7 cellular contexts compared by ENCODE assay signal in genomic region chr10:45654753-45655141, GRCh38. TPM values are rescaled to one million over a fixed set of nuclear protein-coding genes. Genes with fewer than 3 reads are reported as not detected.
DNase-seq lines count a peak whose midpoint lies in the region; ATAC-seq, FAIRE-seq and TF ChIP-seq lines count a peak whose summit lies in the region.
"Not testable (repeated sequence)": the region's sequence is repeated elsewhere in the genome, so short reads cannot be mapped to it uniquely, and the experiment has no call there.

No MANE protein-coding gene starts in this region.

- peaks cover 62% of the 10 kb centered on the region for H3K4me1 Mint-ChIP-seq in activated naive CD4-positive, alpha-beta T cell treated with anti-CD3 and anti-CD28 coated beads, Interleukin-2, amount 50 U/mL, for 24 hours
- peaks cover 20% of the 10 kb centered on the region for H3K4me1 Mint-ChIP-seq in stimulated activated effector memory CD8-positive, alpha-beta T cell treated with anti-CD3 and anti-CD28 coated beads, Interleukin-12 subunit alpha, Interleukin-12 subunit beta, amount 100 ng/mL, for 72 hours

- intact Hi-C loops in HepG2 (cut with micrococcal nuclease; ENCODE audit: unreplicated experiment) = not testable (repeated sequence)

- not testable (repeated sequence) for H3K9me2 ChIP-seq in DOHH2 (replicated peaks; ENCODE audit: control insufficient read depth, low read length); Karpas-422 (replicated peaks; ENCODE audit: insufficient read depth, low read length)

- not testable (repeated sequence) for H3K27me3 Mint-ChIP-seq in activated naive CD4-positive, alpha-beta T cell treated with anti-CD3 and anti-CD28 coated beads, Interleukin-2, amount 50 U/mL, for 24 hours

- peaks cover 35% of the 10 kb centered on the region for H3K36me3 Mint-ChIP-seq in activated naive CD4-positive, alpha-beta T cell treated with anti-CD3 and anti-CD28 coated beads, Interleukin-2, amount 50 U/mL, for 24 hours
- peaks cover 14% of the 10 kb centered on the region for H3K36me3 Mint-ChIP-seq in stimulated activated effector memory CD8-positive, alpha-beta T cell treated with anti-CD3 and anti-CD28 coated beads, Interleukin-12 subunit alpha, Interleukin-12 subunit beta, amount 100 ng/mL, for 72 hours

- H3K9ac ChIP-seq in Karpas-422 (ENCODE audit: low read length) = peak overlapping the region; percentile 67
- not testable (repeated sequence) for H3K9ac ChIP-seq in HepG2 (ENCODE audit: insufficient read depth, low read depth, low read length)
- H3K9ac ChIP-seq in mesenchymal stem cell (ENCODE audit: low read length) = peak overlapping the region; percentile 42

- not testable (repeated sequence) for H2BK5ac ChIP-seq in mesenchymal stem cell (ENCODE audit: low read depth, low read length, poor library complexity, severe bottlenecking)

- H3K4me2 ChIP-seq in DOHH2 (ENCODE audit: low read length) (peak overlapping the region; percentile 89), Karpas-422 (ENCODE audit: low read depth, low read length, poor library complexity, severe bottlenecking) (peak overlapping the region; percentile 71)
- not testable (repeated sequence) for H3K4me2 ChIP-seq in HepG2 (ENCODE audit: low read depth, low read length); mesenchymal stem cell (ENCODE audit: low read length, poor library complexity, severe bottlenecking)

- not testable (repeated sequence) for TF ChIP-seq CTCF in DOHH2 (IDR thresholded peaks at IDR 0.05; ENCODE audit: low read depth, low read length, poor library complexity, severe bottlenecking); HepG2 (CRISPR knock-in tag; IDR thresholded peaks at IDR 0.05)

- in situ Hi-C loops in HepG2 (cut with HindIII; ENCODE audit: extremely low pct_ligation_motif_present, low pct_unique_long_range_greater_than_20kb) = loop anchor here (25.0 kb wide), 1 partner anchor 417 kb away; no protein-coding TSS in a partner anchor

- H3K36me3 ChIP-seq in DOHH2 (ENCODE audit: control insufficient read depth, low read length) (peaks cover 79% of the 10 kb centered on the region), Karpas-422 (ENCODE audit: insufficient read depth, low read length) (peaks cover 31% of the 10 kb centered on the region)
- H3K36me3 ChIP-seq in HepG2 (replicated peaks in 1 of 2; ENCODE audit: control insufficient read depth in 1 of 2, insufficient read depth in 2 of 2, low read length in 2 of 2); mesenchymal stem cell (ENCODE audit: control insufficient read depth in 1 of 2, insufficient read depth in 2 of 2, low read depth in 1 of 2, low read length in 2 of 2): not testable (repeated sequence)

- H3K18ac ChIP-seq in mesenchymal stem cell (ENCODE audit: low read depth in 1 of 2, low read length in 2 of 2) = not testable (repeated sequence)

- not testable (repeated sequence) for TF ChIP-seq POLR2A in HepG2 (IDR thresholded peaks at IDR 0.05; ENCODE audit: insufficient read depth in 1 of 2, low read depth in 2 of 2, low read length in 2 of 2)

- H2BK12ac ChIP-seq in mesenchymal stem cell (ENCODE audit: low read length in 2 of 2) = not testable (repeated sequence)

- not testable (repeated sequence) for H2BK120ac ChIP-seq in mesenchymal stem cell (ENCODE audit: low read depth, low read length)

- H2AFZ ChIP-seq in Karpas-422 (ENCODE audit: low read length); HepG2 (ENCODE audit: low read length); mesenchymal stem cell (ENCODE audit: low read depth, low read length): not testable (repeated sequence)

- not testable (repeated sequence) for H3K4ac ChIP-seq in mesenchymal stem cell (ENCODE audit: low read depth in 1 of 2, low read length in 2 of 2)

- H4K20me1 ChIP-seq in DOHH2 (ENCODE audit: control insufficient read depth, insufficient read depth, low read depth, low read length); Karpas-422 (ENCODE audit: insufficient read depth, low read depth, low read length); HepG2 (ENCODE audit: insufficient read depth, low read length): not testable (repeated sequence)

- not testable (repeated sequence) for H3K4me3 Mint-ChIP-seq in activated naive CD4-positive, alpha-beta T cell treated with anti-CD3 and anti-CD28 coated beads, Interleukin-2, amount 50 U/mL, for 24 hours; stimulated activated effector memory CD8-positive, alpha-beta T cell treated with anti-CD3 and anti-CD28 coated beads, Interleukin-12 subunit alpha, Interleukin-12 subunit beta, amount 100 ng/mL, for 72 hours

- DNase-seq in Karpas-422; HepG2 (ENCODE audit: low spot score); mesenchymal stem cell; stimulated activated effector memory CD8-positive, alpha-beta T cell treated with anti-CD3 and anti-CD28 coated beads, Interleukin-12 subunit alpha, Interleukin-12 subunit beta, amount 100 ng/mL, for 72 hours (ENCODE audit: low spot score in 2 of 2): not testable (repeated sequence)

- TF ChIP-seq EP300 in HepG2 (IDR thresholded peaks at IDR 0.05; ENCODE audit: low read depth in 2 of 2, low read length in 2 of 2); HepG2 (CRISPR knock-in tag; IDR thresholded peaks at IDR 0.05; ENCODE audit: borderline replicate concordance): not testable (repeated sequence)

- CTCF ChIA-PET in HepG2 (lab: Yijun Ruan, JAX; ENCODE audit: low intra/inter-chr PET ratio, low total read pairs) = not testable (repeated sequence)

- H3K79me2 ChIP-seq in DOHH2 (ENCODE audit: control insufficient read depth, low read length) (peaks cover 96% of the 10 kb centered on the region), Karpas-422 (ENCODE audit: low read length) (peaks cover 97% of the 10 kb centered on the region)
- not testable (repeated sequence) for H3K79me2 ChIP-seq in HepG2 (ENCODE audit: insufficient read depth, low read length)

- H3K4me1 ChIP-seq in DOHH2 (ENCODE audit: control insufficient read depth, low read length) (peaks cover 93% of the 10 kb centered on the region), Karpas-422 (ENCODE audit: low read length) (peaks cover 88% of the 10 kb centered on the region), HepG2 (ENCODE audit: insufficient read depth, low read length) (peaks cover 15% of the 10 kb centered on the region)
- H3K4me1 ChIP-seq in mesenchymal stem cell (ENCODE audit: control insufficient read depth, insufficient read depth, low read depth, low read length) = not testable (repeated sequence)

- FAIRE-seq in colon (lab: Jason Lieb, UNC) = peak; percentile 71
- FAIRE-seq in HepG2 (lab: Jason Lieb, UNC) = not testable (repeated sequence)

- not testable (repeated sequence) for H3K27me3 ChIP-seq in DOHH2 (ENCODE audit: control insufficient read depth, low read length); Karpas-422 (ENCODE audit: low read length); HepG2 (ENCODE audit: control insufficient read depth in 1 of 2, insufficient read depth in 2 of 2, low read length in 2 of 2); mesenchymal stem cell (ENCODE audit: control insufficient read depth in 1 of 2, insufficient read depth in 1 of 2, low read length in 2 of 2)

- H4K91ac ChIP-seq in mesenchymal stem cell (ENCODE audit: low read length) = not testable (repeated sequence)

- not testable (repeated sequence) for H2BK15ac ChIP-seq in mesenchymal stem cell (ENCODE audit: low read depth, poor library complexity, severe bottlenecking)

- H3K79me1 ChIP-seq in mesenchymal stem cell (replicated peaks; ENCODE audit: low read length, poor library complexity, severe bottlenecking) = peaks cover 14% of the 10 kb centered on the region

- POLR2A ChIA-PET in HepG2 (lab: Yijun Ruan, JAX) = not testable (repeated sequence)

- not testable (repeated sequence) for H3K23ac ChIP-seq in mesenchymal stem cell (ENCODE audit: low read length in 2 of 2)

- H3K4me3 ChIP-seq in DOHH2 (ENCODE audit: low read length) (peak overlapping the region; percentile 72), Karpas-422 (ENCODE audit: low read length) (peak overlapping the region; percentile 20; the same call in 1 of the 2 replicates)
- not testable (repeated sequence) for H3K4me3 ChIP-seq in HepG2 (replicated peaks in 1 of 3; ENCODE audit: insufficient read depth in 1 of 3, low read depth in 2 of 3, low read length in 3 of 3); mesenchymal stem cell (ENCODE audit: insufficient read depth in 1 of 2, low read depth in 1 of 2, low read length in 2 of 2)

- 43% methylated on average over 2 of the region's 2 CpGs for WGBS in HepG2 (ENCODE audit: low lambda C conversion rate)
- whole genome bisulfite sequencing in mesenchymal stem cell = 98% methylated on average over 2 of the region's 2 CpGs

- H3K27ac Mint-ChIP-seq in activated naive CD4-positive, alpha-beta T cell treated with anti-CD3 and anti-CD28 coated beads, Interleukin-2, amount 50 U/mL, for 24 hours = peak overlapping the region; percentile 20
- H3K27ac Mint-ChIP-seq in stimulated activated effector memory CD8-positive, alpha-beta T cell treated with anti-CD3 and anti-CD28 coated beads, Interleukin-12 subunit alpha, Interleukin-12 subunit beta, amount 100 ng/mL, for 72 hours = peak overlapping the region; percentile 27

- not testable (repeated sequence) for ATAC-seq in HepG2; stimulated activated effector memory CD8-positive, alpha-beta T cell treated with anti-CD3 and anti-CD28 coated beads, Interleukin-12 subunit alpha, Interleukin-12 subunit beta, amount 100 ng/mL, for 72 hours

- not testable (repeated sequence) for H2AK5ac ChIP-seq in mesenchymal stem cell (ENCODE audit: low read length, severe bottlenecking)

- H3K27ac ChIP-seq in DOHH2 (ENCODE audit: low read depth, low read length) = peak overlapping the region; percentile 97
- peak overlapping the region; percentile 98 for H3K27ac ChIP-seq in Karpas-422 (ENCODE audit: low read length)
- not testable (repeated sequence) for H3K27ac ChIP-seq in HepG2 (ENCODE audit: extremely low read length, insufficient read depth, low read length); mesenchymal stem cell (ENCODE audit: low read length, poor library complexity, severe bottlenecking)

- not testable (repeated sequence) for H3K9me3 Mint-ChIP-seq in activated naive CD4-positive, alpha-beta T cell treated with anti-CD3 and anti-CD28 coated beads, Interleukin-2, amount 50 U/mL, for 24 hours; stimulated activated effector memory CD8-positive, alpha-beta T cell treated with anti-CD3 and anti-CD28 coated beads, Interleukin-12 subunit alpha, Interleukin-12 subunit beta, amount 100 ng/mL, for 72 hours

- not testable (repeated sequence) for BruUV-seq in HepG2 (replicated peaks; lab: Mats Ljungman, UMichigan)

- not testable (repeated sequence) for H3K14ac ChIP-seq in mesenchymal stem cell (ENCODE audit: low read length in 2 of 2)

- peaks cover 48% of the 10 kb centered on the region for H3F3A ChIP-seq in DOHH2 (ENCODE audit: control insufficient read depth, insufficient read depth)

- TF ChIP-seq RAD21 in HepG2 (CRISPR knock-in tag; IDR thresholded peaks at IDR 0.05) = not testable (repeated sequence)

- not testable (repeated sequence) for H4K8ac ChIP-seq in mesenchymal stem cell (ENCODE audit: low read length)

- H3K9me3 ChIP-seq in DOHH2 (ENCODE audit: control insufficient read depth, insufficient read depth, low read length); Karpas-422 (ENCODE audit: low read length); HepG2 (ENCODE audit: low read length); mesenchymal stem cell (ENCODE audit: control insufficient read depth, low read length): not testable (repeated sequence)

RNA-seq across cellular contexts. Expression of gene ZFAND4, which starts 17.8 kb away (rescaled TPM):
- total RNA-seq in Karpas-422 (2014; rRNA removed; shearing (Covaris generic); ENCODE audit: low replicate concordance) = 55.0 and 61.3 TPM in 2 replicates
- total RNA-seq in HepG2 (2016; rRNA removed; fragmentation: Illumina TruSeq; extraction: Trizol) = 9.2 and 9.7 TPM in 2 replicates
- 11.3 and 12.0 TPM in 2 replicates for total RNA-seq in HepG2 (2016; cell fraction: cytosol; rRNA removed; fragmentation: Illumina TruSeq; extraction: Trizol; ENCODE audit: low read depth)
- 8.9 and 9.0 TPM in 2 replicates for total RNA-seq in HepG2 (2016; cell fraction: insoluble cytoplasmic fraction; rRNA removed; fragmentation: Illumina TruSeq; extraction: Trizol)
- 11.4 and 13.4 TPM in 2 replicates for total RNA-seq in HepG2 (2016; cell fraction: membrane; rRNA removed; fragmentation: Illumina TruSeq; extraction: Trizol)
- 9.7 and 11.2 TPM in 2 replicates for total RNA-seq in HepG2 (2016; cell fraction: nucleus; rRNA removed; fragmentation: Illumina TruSeq; extraction: Trizol)
- 2.9 and 3.0 TPM in 2 replicates for polyA plus RNA-seq in HepG2 (2011; rRNA removed)
- polyA plus RNA-seq in HepG2 (2011; cell fraction: cytosol; rRNA removed) = 1.4 and 2.1 TPM in 2 replicates
- polyA plus RNA-seq in HepG2 (2011; cell fraction: nucleus; rRNA removed) = 2.9 and 3.1 TPM in 2 replicates
- 3.4 and 3.8 TPM in 2 replicates for polyA plus RNA-seq in HepG2 (2012)
- polyA plus RNA-seq in HepG2 (2016; cell fraction: cytosol; fragmentation: Illumina TruSeq; extraction: Trizol; ENCODE audit: low read depth) = 1.1 and 2.3 TPM in 2 replicates
- polyA plus RNA-seq in HepG2 (2016; cell fraction: insoluble cytoplasmic fraction; fragmentation: Illumina TruSeq; extraction: Trizol; ENCODE audit: low read depth) = 5.2 and 5.9 TPM in 2 replicates
- 2.8 and 3.9 TPM in 2 replicates for polyA plus RNA-seq in HepG2 (2016; cell fraction: membrane; fragmentation: Illumina TruSeq; extraction: Trizol; ENCODE audit: low read depth)
- 5.8 TPM in 2 replicates for polyA plus RNA-seq in HepG2 (2016; cell fraction: nucleus; fragmentation: Illumina TruSeq; extraction: Trizol; ENCODE audit: insufficient read depth, low read depth)
- 2.7 and 4.3 TPM in 2 replicates for polyA minus RNA-seq in HepG2 (2011; rRNA and poly(A)+ RNA removed; ENCODE audit: low replicate concordance)
- 2.9 and 4.4 TPM in 2 replicates for polyA minus RNA-seq in HepG2 (2011; cell fraction: cytosol; rRNA and poly(A)+ RNA removed)
- polyA minus RNA-seq in HepG2 (2011; cell fraction: nucleus; rRNA and poly(A)+ RNA removed) = 16.7 and 17.5 TPM in 2 replicates
- 2.6 TPM for polyA plus RNA-seq in mesenchymal stem cell (2013, experiment 1 of 2)
- polyA plus RNA-seq in mesenchymal stem cell (2013, experiment 2 of 2) = 2.4 TPM
